Comparison of ENCODE assay signal across 16 cellular contexts in the genomic region with DNA sequence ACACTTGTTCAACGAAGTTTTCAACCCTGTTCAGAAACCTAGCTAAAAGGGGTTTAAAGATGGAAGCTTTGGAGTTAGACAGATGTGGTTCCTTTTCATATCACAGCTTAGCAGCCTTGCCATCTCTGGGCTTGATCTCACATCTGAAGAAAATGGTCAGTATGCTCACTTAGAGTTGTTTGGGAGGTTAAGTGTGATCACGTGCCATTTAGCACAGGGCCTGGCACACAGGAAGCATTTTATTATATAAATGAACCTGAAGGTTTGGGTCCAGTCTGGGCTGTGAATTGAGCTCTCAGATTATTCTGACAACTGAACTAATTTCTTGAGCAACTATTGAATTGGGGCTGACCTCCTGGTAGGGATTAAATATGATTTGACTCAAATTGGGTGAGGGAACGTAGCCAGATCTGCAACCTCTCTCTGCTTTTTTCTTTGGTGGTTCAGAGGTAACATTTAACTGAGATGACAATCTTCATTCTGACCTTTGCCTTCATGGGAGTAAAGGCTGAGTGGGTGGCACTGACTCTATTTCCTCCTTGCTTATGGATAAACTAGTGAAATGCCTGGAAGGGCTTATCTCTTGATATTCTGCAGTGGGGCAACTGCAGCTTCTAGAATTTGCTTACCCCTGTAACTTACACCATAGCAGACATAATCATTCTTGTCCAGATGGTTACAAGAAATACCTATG. TPM values are rescaled to one million over a fixed set of nuclear protein-coding genes. Genes with fewer than 3 reads are reported as not detected.
"Had no signal": no experiment of that assay in that cellular context is flagged by ENCODE, and none has a peak within 500 bp of the region (broad histone marks: within the 10 kb centered on the region; RNA-seq: fewer than 3 reads in every experiment).

No MANE protein-coding gene starts in this region.

- H3K27ac Mint-ChIP-seq: dendritic cell treated with granulocyte-macrophage colony-stimulating factor and Interleukin-4, amounts not matched to agents 40 ng/mL and 50 ng/mL, for 4 days had no signal

- H3K27me3 ChIP-seq: adrenal gland, hepatocyte, uterus had no signal

- H3K4me3 ChIP-seq: adrenal gland, hepatocyte, SK-N-MC, uterus had no signal

- H3K4me3 Mint-ChIP-seq: central memory CD8-positive, alpha-beta T cell; dendritic cell treated with granulocyte-macrophage colony-stimulating factor and Interleukin-4, amounts not matched to agents 40 ng/mL and 50 ng/mL, for 4 days had no signal

- H3K27me3 Mint-ChIP-seq: central memory CD8-positive, alpha-beta T cell; naive thymus-derived CD4-positive, alpha-beta T cell had no signal

- DNase-seq: activated CD4-positive, alpha-beta T cell treated with anti-CD3 and anti-CD28 coated beads for 1 hour; activated naive CD4-positive, alpha-beta T cell; adrenal gland; erythroblast; kidney glomerular epithelial cell; midbrain; naive thymus-derived CD4-positive, alpha-beta T cell; stimulated activated CD4-positive, alpha-beta T cell treated with anti-CD3 and anti-CD28 coated beads, Interleukin-4, amount 100 ng/mL, for 1 hour; stimulated activated CD8-positive, alpha-beta memory T cell treated with anti-CD3 and anti-CD28 coated beads, Interleukin-4, amount 100 ng/mL, for 48 hours; uterus had no signal

- H3K4me1 ChIP-seq: adrenal gland, uterus had no signal

- ATAC-seq: naive thymus-derived CD4-positive, alpha-beta T cell had no signal

- H3K36me3 ChIP-seq: uterus had no signal

- H3K9me3 ChIP-seq: adrenal gland, uterus had no signal

- H3K27ac ChIP-seq: adrenal gland, hepatocyte, parathyroid adenoma, SK-N-MC, uterus had no signal

RNA-seq across cellular contexts. Expression of a gene that starts 10.2 kb away (rescaled TPM):
- total RNA-seq: activated CD8-positive, alpha-beta memory T cell treated with anti-CD3 and anti-CD28 coated beads for 36 hours had no signal
